In genomic region chr5:139856694-139857093, GRCh38 we compare ENCODE assay signal across 32 cellular contexts.
DNase-seq lines count a peak whose midpoint lies in the region; ATAC-seq, FAIRE-seq and TF ChIP-seq lines count a peak whose summit lies in the region.
"Had no signal": no experiment of that assay in that cellular context is flagged by ENCODE, and none has a peak within 500 bp of the region (broad histone marks: within the 10 kb centered on the region; RNA-seq: fewer than 3 reads in every experiment).

No MANE protein-coding gene starts in this region.

- no peak overlapping the region for H3K27ac ChIP-seq in H1 (ENCODE audit: low read depth, low read length)
- H3K27ac ChIP-seq: adrenal gland, BLaER1, HL-60, upper lobe of right lung, VCaP had no signal

- H3K4me2 ChIP-seq in H1 (ENCODE audit: insufficient read depth in 1 of 2, low read depth in 2 of 2, low read length in 2 of 2), result no peak overlapping the region
- H3K4me2 ChIP-seq: BLaER1 had no signal

- H3K9me3 Mint-ChIP-seq in effector memory CD8-positive, alpha-beta T cell, result no peaks in the 10 kb centered on the region
- H3K9me3 Mint-ChIP-seq: activated CD8-positive, alpha-beta T cell treated with anti-CD3 and anti-CD28 coated beads for 36 hours; activated naive CD4-positive, alpha-beta T cell treated with anti-CD3 and anti-CD28 coated beads, Interleukin-2, amount 10 ng/mL, durations not matched to agents 7 days and 5 days; natural killer cell treated with Interleukin-12 subunit alpha and Interleukin-12 subunit beta and Interleukin-15 and Interleukin-18, amount 100 ng/mL, for 72 hours; stimulated activated naive B cell treated with anti-CD40 and anti-IgM and Interleukin-4, amounts not matched to agents 10 μg/mL and 1 μg/mL and 100 μg/mL, for 72 hours had no signal

- no peak for TF ChIP-seq EP300 in H1 (IDR thresholded peaks at IDR 0.05; ENCODE audit: borderline replicate concordance in 1 of 2, low read depth in 2 of 2, low read length in 2 of 2)

- H3K4ac ChIP-seq in H1 (replicated peaks; ENCODE audit: insufficient read length, low read depth, low read length), result no peak overlapping the region

- H2BK15ac ChIP-seq in H1 (ENCODE audit: low read length), result no peak overlapping the region

- POLR2A ChIA-PET in H1 (lab: Charles Lee; ENCODE audit: partially characterized antibody), result no interaction called here

- TF ChIP-seq CTCF in H1 (IDR thresholded peaks at IDR 0.05; ENCODE audit: control extremely low read depth in 1 of 3, insufficient read depth in 1 of 3, low read depth in 1 of 3, low read length in 3 of 3), result no peak

- no peaks in the 10 kb centered on the region for H3K79me1 ChIP-seq in H1 (ENCODE audit: low read depth, low read length)

- no peaks in the 10 kb centered on the region for H4K20me1 ChIP-seq in H1 (replicated peaks in 1 of 2; ENCODE audit: control insufficient read depth in 1 of 2, insufficient read depth in 2 of 2, low read length in 2 of 2)
- H4K20me1 ChIP-seq: BLaER1 had no signal

- no peak overlapping the region for H3K23ac ChIP-seq in H1 (ENCODE audit: insufficient read length)

- H3K27me3 Mint-ChIP-seq in effector memory CD8-positive, alpha-beta T cell, result no peaks in the 10 kb centered on the region
- H3K27me3 Mint-ChIP-seq: activated CD4-positive, alpha-beta T cell treated with anti-CD3 and anti-CD28 coated beads for 36 hours; activated CD8-positive, alpha-beta T cell treated with anti-CD3 and anti-CD28 coated beads for 36 hours; natural killer cell treated with Interleukin-12 subunit alpha and Interleukin-12 subunit beta and Interleukin-15 and Interleukin-18, amount 100 ng/mL, for 72 hours had no signal

- no peak overlapping the region for H3K18ac ChIP-seq in H1 (ENCODE audit: extremely low read depth, low read length)

- no peaks in the 10 kb centered on the region for H3K4me1 Mint-ChIP-seq in effector memory CD8-positive, alpha-beta T cell (ENCODE audit: low read depth in 2 of 2)
- H3K4me1 Mint-ChIP-seq: activated CD4-positive, alpha-beta T cell treated with anti-CD3 and anti-CD28 coated beads for 36 hours; activated naive CD4-positive, alpha-beta T cell treated with anti-CD3 and anti-CD28 coated beads, Interleukin-2, amount 10 ng/mL, durations not matched to agents 7 days and 5 days; stimulated activated naive B cell treated with anti-CD40 and anti-IgM and Interleukin-4, amounts not matched to agents 10 μg/mL and 1 μg/mL and 100 μg/mL, for 72 hours had no signal

- WGBS in H1 (ENCODE audit: extremely low coverage in 1 of 2, insufficient coverage in 1 of 2, insufficient read length in 1 of 2, insufficient replicate concordance in 2 of 2, low coverage in 1 of 2, low lambda C conversion rate in 2 of 2, missing lambda C conversion rate in 1 of 2), 2 experiments, result 85% methylated on average over 4 of the region's 4 CpGs; no CpG with 5 or more reads in 1 of the 2 experiments

- H3K14ac ChIP-seq in H1 (ENCODE audit: insufficient read length), result no peak overlapping the region

- H4K91ac ChIP-seq in H1 (replicated peaks; ENCODE audit: insufficient read length, low read length), result no peak overlapping the region

- H3K4me3 ChIP-seq in H1 (ENCODE audit: extremely low read depth in 1 of 4, insufficient read depth in 2 of 4, low read depth in 3 of 4, low read length in 4 of 4), result no peak overlapping the region
- H3K4me3 ChIP-seq: adrenal gland, BLaER1, HAP-1, mucosa of descending colon, upper lobe of right lung had no signal

- no peak overlapping the region for H3K27ac Mint-ChIP-seq in effector memory CD8-positive, alpha-beta T cell
- H3K27ac Mint-ChIP-seq: activated CD4-positive, alpha-beta T cell treated with anti-CD3 and anti-CD28 coated beads for 36 hours; activated CD8-positive, alpha-beta T cell treated with anti-CD3 and anti-CD28 coated beads for 36 hours; activated naive CD4-positive, alpha-beta T cell treated with anti-CD3 and anti-CD28 coated beads, Interleukin-2, amount 10 ng/mL, durations not matched to agents 7 days and 5 days; natural killer cell treated with Interleukin-12 subunit alpha and Interleukin-12 subunit beta and Interleukin-15 and Interleukin-18, amount 100 ng/mL, for 72 hours; stimulated activated naive B cell treated with anti-CD40 and anti-IgM and Interleukin-4, amounts not matched to agents 10 μg/mL and 1 μg/mL and 100 μg/mL, for 72 hours had no signal

- no peak overlapping the region for H2BK5ac ChIP-seq in H1 (ENCODE audit: low read depth, low read length)

- peak; percentile 78 for DNase-seq in NCI-H2196 (lab: John Stamatoyannopoulos, UW; ENCODE audit: unreplicated experiment)
- DNase-seq in NCI-H2196 treated with DMSO at 0.1 percent for 48 hours (lab: John Stamatoyannopoulos, UW; ENCODE audit: unreplicated experiment), result no peak
- DNase-seq in GM12891 (ENCODE audit: insufficient read length, low spot score), result no peak
- peak; percentile 73 for DNase-seq in NCI-H345 (lab: John Stamatoyannopoulos, UW)
- DNase-seq in H1 (ENCODE audit: low read depth in 1 of 2, low spot score in 2 of 2), result no peak
- DNase-seq in effector memory CD8-positive, alpha-beta T cell, result no peak
- DNase-seq in COLO829 (ENCODE audit: low spot score), result no peak
- DNase-seq: activated CD4-positive, alpha-beta T cell treated with anti-CD3 and anti-CD28 coated beads for 36 hours; activated CD8-positive, alpha-beta T cell treated with anti-CD3 and anti-CD28 coated beads for 36 hours; activated naive CD4-positive, alpha-beta T cell treated with anti-CD3 and anti-CD28 coated beads, Interleukin-2, amount 10 ng/mL, durations not matched to agents 7 days and 5 days; adrenal gland; central memory CD4-positive, alpha-beta T cell; EL; erythroblast; hypothalamus; Karpas-422; left cardiac atrium; mammary epithelial cell; NCI-H1694; NCI-H446 treated with DMSO at 0.1 percent for 48 hours; SIG-M5; stimulated activated naive B cell treated with anti-CD40 and anti-IgM and Interleukin-4, amounts not matched to agents 10 μg/mL and 1 μg/mL and 100 μg/mL, for 72 hours; T1000; upper lobe of right lung had no signal

- H4K5ac ChIP-seq in H1 (ENCODE audit: insufficient read length, low read depth, low read length), result no peak overlapping the region

- ATAC-seq in effector memory CD8-positive, alpha-beta T cell (replicated peaks), result no peak
- ATAC-seq in HG03432 (IDR thresholded peaks at IDR 0.05; ENCODE audit: unreplicated experiment), result no peak
- ATAC-seq: activated CD4-positive, alpha-beta T cell treated with anti-CD3 and anti-CD28 coated beads for 36 hours; activated CD8-positive, alpha-beta T cell treated with anti-CD3 and anti-CD28 coated beads for 36 hours; left cardiac atrium; mucosa of descending colon; natural killer cell treated with Interleukin-12 subunit alpha and Interleukin-12 subunit beta and Interleukin-15 and Interleukin-18, amount 100 ng/mL, for 72 hours; Panc1; stimulated activated naive B cell treated with anti-CD40 and anti-IgM and Interleukin-4, amounts not matched to agents 10 μg/mL and 1 μg/mL and 100 μg/mL, for 72 hours; upper lobe of right lung had no signal

- H3K23me2 ChIP-seq in H1 (ENCODE audit: low read depth, low read length), result 0 out of 2 replicates have a peak, but pooled peaks cover 3% of the 10 kb centered on the region

- H3K36me3 ChIP-seq in H1 (ENCODE audit: control insufficient read depth in 2 of 4, insufficient read depth in 4 of 4, low read length in 3 of 4), result no peaks in the 10 kb centered on the region
- H3K36me3 ChIP-seq: BLaER1, HAP-1, upper lobe of right lung had no signal

- peaks cover 0 to 7% (median 0%) of the 10 kb centered on the region in 4 experiments; a peak in 2 of 7 replicates for H3K27me3 ChIP-seq in H1 (replicated peaks in 1 of 4; ENCODE audit: control insufficient read depth in 3 of 4, extremely low read depth in 1 of 4, insufficient read depth in 3 of 4, low read length in 3 of 4)
- H3K27me3 ChIP-seq: adrenal gland, BLaER1 had no signal

- H4K8ac ChIP-seq in H1 (ENCODE audit: extremely low read depth, insufficient read depth, low read length), result no peak overlapping the region

- no peaks in the 10 kb centered on the region for H3K9me3 ChIP-seq in H1 (ENCODE audit: insufficient read depth in 2 of 2, low read depth in 1 of 2, low read length in 1 of 2)
- H3K9me3 ChIP-seq: adrenal gland, BLaER1, HAP-1, mucosa of descending colon, upper lobe of right lung had no signal

- TF ChIP-seq RAD21 in H1 (IDR thresholded peaks at IDR 0.05 in 1 of 2, conservative IDR thresholded peaks at IDR 0.05 in 1 of 2; ENCODE audit: low read depth in 2 of 2, low read length in 2 of 2), result no peak

- no peak overlapping the region for H2AFZ ChIP-seq in H1 (ENCODE audit: low read length)

- no peak overlapping the region for H3K9ac ChIP-seq in H1 (replicated peaks in 1 of 4; ENCODE audit: extremely low read depth in 1 of 4, low read depth in 3 of 4, low read length in 3 of 4)
- H3K9ac ChIP-seq: BLaER1 had no signal

- H3K4me1 ChIP-seq in H1 (replicated peaks in 1 of 4; ENCODE audit: control insufficient read depth in 3 of 4, insufficient read depth in 4 of 4, low read length in 3 of 4), result no peaks in the 10 kb centered on the region
- H3K4me1 ChIP-seq: adrenal gland, BLaER1, HAP-1, upper lobe of right lung had no signal

- 0 out of 2 replicates have a peak overlapping the region, but pooled peaks have one; percentile 32 for H2AK5ac ChIP-seq in H1 (ENCODE audit: low read depth, low read length)

- no peak overlapping the region for H2BK120ac ChIP-seq in H1 (replicated peaks; ENCODE audit: low read depth, low read length)

- TF ChIP-seq POLR2A in GM12891 (IDR thresholded peaks at IDR 0.05; ENCODE audit: low read depth, low read length) (no peak; the same call in 1 of the 2 replicates), H1 (IDR thresholded peaks at IDR 0.05; ENCODE audit: control extremely low read depth in 1 of 2, low read depth in 2 of 2, low read length in 2 of 2) (no peak)

- CTCF ChIA-PET in H1 (lab: Charles Lee; ENCODE audit: partially characterized antibody), result interaction anchor here (0.7 to 13.2 kb wide), 5 partner anchors 13 to 113 kb away, joined by 4 to 173 read pairs (median 16); no protein-coding TSS in a partner anchor

- H3K79me2 ChIP-seq in H1 (ENCODE audit: control insufficient read depth in 1 of 2, insufficient read depth in 2 of 2, low read length in 2 of 2), result no peaks in the 10 kb centered on the region

- no peaks in the 10 kb centered on the region for H3K36me3 Mint-ChIP-seq in effector memory CD8-positive, alpha-beta T cell (ENCODE audit: insufficient read depth)
- H3K36me3 Mint-ChIP-seq: activated naive CD4-positive, alpha-beta T cell treated with anti-CD3 and anti-CD28 coated beads, Interleukin-2, amount 10 ng/mL, durations not matched to agents 7 days and 5 days; natural killer cell treated with Interleukin-12 subunit alpha and Interleukin-12 subunit beta and Interleukin-15 and Interleukin-18, amount 100 ng/mL, for 72 hours; stimulated activated naive B cell treated with anti-CD40 and anti-IgM and Interleukin-4, amounts not matched to agents 10 μg/mL and 1 μg/mL and 100 μg/mL, for 72 hours had no signal

- no peak overlapping the region for H3K56ac ChIP-seq in H1 (replicated peaks; ENCODE audit: insufficient read length, low read depth, low read length)

- FAIRE-seq in GM12891 (lab: Jason Lieb, UNC) (no peak), H1 (lab: Jason Lieb, UNC) (no peak)

- no peak overlapping the region for H2BK12ac ChIP-seq in H1 (ENCODE audit: low read depth, low read length)

- H2BK20ac ChIP-seq in H1 (ENCODE audit: low read length), result no peak overlapping the region

- no peak overlapping the region for H3K4me3 Mint-ChIP-seq in effector memory CD8-positive, alpha-beta T cell
- H3K4me3 Mint-ChIP-seq: activated CD4-positive, alpha-beta T cell treated with anti-CD3 and anti-CD28 coated beads for 36 hours; activated CD8-positive, alpha-beta T cell treated with anti-CD3 and anti-CD28 coated beads for 36 hours; activated naive CD4-positive, alpha-beta T cell treated with anti-CD3 and anti-CD28 coated beads, Interleukin-2, amount 10 ng/mL, durations not matched to agents 7 days and 5 days; natural killer cell treated with Interleukin-12 subunit alpha and Interleukin-12 subunit beta and Interleukin-15 and Interleukin-18, amount 100 ng/mL, for 72 hours; stimulated activated naive B cell treated with anti-CD40 and anti-IgM and Interleukin-4, amounts not matched to agents 10 μg/mL and 1 μg/mL and 100 μg/mL, for 72 hours had no signal

Comparison
In these comparisons a context has a peak if more than half of its experiments do, and no peak if none do; other contexts are left out.
1. DNase-seq: peak in NCI-H2196 (single experiment) and NCI-H345 (single experiment); none in NCI-H2196 treated with DMSO at 0.1 percent for 48 hours (single experiment), GM12891 (single experiment), H1 (0 of 2), effector memory CD8-positive, alpha-beta T cell (0 of 3) and COLO829 (single experiment).